ENCODE assay signal across 13 cellular contexts in genomic region chr17:81252336-81253329, GRCh38. TPM values are rescaled to one million over a fixed set of nuclear protein-coding genes. Genes with fewer than 3 reads are reported as not detected.
A peak's percentile ranks its signal among the peaks of the same experiment; 100 is the strongest.
DNase-seq lines count a peak whose midpoint lies in the region; ATAC-seq, FAIRE-seq and TF ChIP-seq lines count a peak whose summit lies in the region.
"Had no signal": no experiment of that assay in that cellular context is flagged by ENCODE, and none has a peak within 500 bp of the region (broad histone marks: within the 10 kb centered on the region; RNA-seq: fewer than 3 reads in every experiment).

No MANE protein-coding gene starts in this region.

- H3K27ac Mint-ChIP-seq in natural killer cell (peak overlapping the region; percentile 70 to 81), endodermal cell (peak overlapping the region; percentile 83)
- no peak overlapping the region for H3K27ac Mint-ChIP-seq in natural killer cell treated with Interleukin-12 subunit alpha and Interleukin-12 subunit beta and Interleukin-15 and Interleukin-18, amount 100 ng/mL, for 72 hours

- H3K36me3 Mint-ChIP-seq in natural killer cell (no peaks in the 10 kb centered on the region), endodermal cell (ENCODE audit: low read depth) (peaks cover 29% of the 10 kb centered on the region)
- no peaks in the 10 kb centered on the region for H3K36me3 Mint-ChIP-seq in natural killer cell treated with Interleukin-12 subunit alpha and Interleukin-12 subunit beta and Interleukin-15 and Interleukin-18, amount 100 ng/mL, for 72 hours

- H3K27ac ChIP-seq in endodermal cell (ENCODE audit: low read depth, low read length) = peak overlapping the region; percentile 84
- H3K27ac ChIP-seq: hepatocyte, KMS-11 had no signal

- H3K36me3 ChIP-seq in endodermal cell (ENCODE audit: control insufficient read depth, insufficient read depth, low read length) = peaks cover 2% of the 10 kb centered on the region

- no peaks in the 10 kb centered on the region for H3K9me3 Mint-ChIP-seq in natural killer cell
- H3K9me3 Mint-ChIP-seq in natural killer cell treated with Interleukin-12 subunit alpha and Interleukin-12 subunit beta and Interleukin-15 and Interleukin-18, amount 100 ng/mL, for 72 hours = no peaks in the 10 kb centered on the region
- no peaks in the 10 kb centered on the region for H3K9me3 Mint-ChIP-seq in endodermal cell
- H3K9me3 Mint-ChIP-seq: activated CD4-positive, alpha-beta memory T cell treated with anti-CD3 and anti-CD28 coated beads, Interleukin-2, amount 10 ng/mL, durations not matched to agents 7 days and 5 days had no signal

- no peaks in the 10 kb centered on the region for H3K9me3 ChIP-seq in endodermal cell (ENCODE audit: control insufficient read depth, low read length)

- FAIRE-seq in urothelium cell line (lab: Jason Lieb, UNC) = peak; percentile 5
- FAIRE-seq: endometrium had no signal

- TF ChIP-seq CTCF in natural killer cell (IDR thresholded peaks at IDR 0.05) (no peak), endodermal cell (conservative IDR thresholded peaks at IDR 0.05) (no peak)

- ATAC-seq in natural killer cell = no peak
- ATAC-seq in natural killer cell treated with Interleukin-12 subunit alpha and Interleukin-12 subunit beta and Interleukin-15 and Interleukin-18, amount 100 ng/mL, for 72 hours = no peak
- ATAC-seq in HG02981 (IDR thresholded peaks at IDR 0.05; ENCODE audit: unreplicated experiment) = no peak

- 84 to 86% methylated on average over 18 to 30 of the region's 30 CpGs for WGBS in endodermal cell (ENCODE audit: insufficient coverage in 1 of 2, insufficient read length in 1 of 2), 2 experiments

- no peak overlapping the region for H3K9ac ChIP-seq in endodermal cell (ENCODE audit: extremely low read depth, low read length, poor library complexity, severe bottlenecking)
- H3K9ac ChIP-seq: KMS-11 had no signal

- H3K4me3 Mint-ChIP-seq in natural killer cell (peak overlapping the region; percentile 66), endodermal cell (no peak overlapping the region)
- H3K4me3 Mint-ChIP-seq in natural killer cell treated with Interleukin-12 subunit alpha and Interleukin-12 subunit beta and Interleukin-15 and Interleukin-18, amount 100 ng/mL, for 72 hours = no peak overlapping the region

- intact Hi-C loops in natural killer cell (cut with micrococcal nuclease) = loop anchor here (1.0 kb wide), 2 partner anchors 232 to 349 kb away; no protein-coding TSS in a partner anchor

- no peaks in the 10 kb centered on the region for H3K27me3 ChIP-seq in endodermal cell (ENCODE audit: control insufficient read depth, insufficient read depth, low read length, poor library complexity, severe bottlenecking)
- H3K27me3 ChIP-seq: hepatocyte had no signal

- no peak for DNase-seq in natural killer cell
- no peak for DNase-seq in natural killer cell treated with Interleukin-12 subunit alpha and Interleukin-12 subunit beta and Interleukin-15 and Interleukin-18, amount 100 ng/mL, for 72 hours (ENCODE audit: low spot score)
- peak; percentile 82 for DNase-seq in NCI-H524 treated with DMSO at 0.1 percent for 48 hours (lab: John Stamatoyannopoulos, UW)
- no peak for DNase-seq in endodermal cell
- no peak for DNase-seq in urothelium cell line (ENCODE audit: low spot score)
- DNase-seq in NCI-H2029 treated with DMSO at 0.1 percent for 48 hours (lab: John Stamatoyannopoulos, UW) = no peak
- DNase-seq in activated gamma-delta T cell (lab: John Stamatoyannopoulos, UW) = no peak

- H3K4me1 ChIP-seq in endodermal cell (ENCODE audit: control insufficient read depth, insufficient read depth, low read length) = no peaks in the 10 kb centered on the region

- no peak overlapping the region for H3K4me3 ChIP-seq in endodermal cell (ENCODE audit: low read length)
- H3K4me3 ChIP-seq: hepatocyte, smooth muscle cell had no signal

- H3K4me1 Mint-ChIP-seq in natural killer cell (peaks cover 25 to 28% of the 10 kb centered on the region in 2 donors), endodermal cell (peaks cover 3% of the 10 kb centered on the region)
- H3K4me1 Mint-ChIP-seq in natural killer cell treated with Interleukin-12 subunit alpha and Interleukin-12 subunit beta and Interleukin-15 and Interleukin-18, amount 100 ng/mL, for 72 hours (ENCODE audit: low read depth in 2 of 2) = peaks cover 11 to 17% of the 10 kb centered on the region in 2 donors

- H3K27me3 Mint-ChIP-seq in natural killer cell (ENCODE audit: low read depth in 2 of 2) (no peaks in the 10 kb centered on the region), endodermal cell (ENCODE audit: insufficient read depth) (no peaks in the 10 kb centered on the region)
- H3K27me3 Mint-ChIP-seq in natural killer cell treated with Interleukin-12 subunit alpha and Interleukin-12 subunit beta and Interleukin-15 and Interleukin-18, amount 100 ng/mL, for 72 hours = no peaks in the 10 kb centered on the region
- H3K27me3 Mint-ChIP-seq: activated CD4-positive, alpha-beta memory T cell treated with anti-CD3 and anti-CD28 coated beads, Interleukin-2, amount 10 ng/mL, durations not matched to agents 7 days and 5 days had no signal

RNA-seq across cellular contexts. Expression of gene NDUFAF8, which starts 13.5 kb away (rescaled TPM):
- total RNA-seq in natural killer cell (10 to 100 TPM; 28.6 to 36.4 (median 34.9) TPM), endodermal cell (10 to 100 TPM; 42.7 to 48.7 TPM)
- 100 to 1,000 TPM in 1 of 2 donors, 10 to 100 TPM in 1; 58.1 to 107 TPM for total RNA-seq in natural killer cell treated with Interleukin-12 subunit alpha and Interleukin-12 subunit beta and Interleukin-15 and Interleukin-18, amount 100 ng/mL, for 72 hours
- polyA plus RNA-seq in endodermal cell (2013, experiment 1 of 2) = 60.9 TPM
- 52.0 TPM for polyA plus RNA-seq in endodermal cell (2013, experiment 2 of 2)

RNA-seq across cellular contexts. Expression of gene TEPSIN, which starts 13.8 kb away (rescaled TPM):
- total RNA-seq in natural killer cell = 100 to 1,000 TPM in 2 of 3 donors, 10 to 100 TPM in 1; 89.8 to 137 (median 126) TPM
- 10 to 100 TPM; 47.9 to 61.7 TPM for total RNA-seq in natural killer cell treated with Interleukin-12 subunit alpha and Interleukin-12 subunit beta and Interleukin-15 and Interleukin-18, amount 100 ng/mL, for 72 hours
- 10 to 100 TPM; 30.0 to 45.0 TPM for total RNA-seq in endodermal cell
- 24.6 TPM for polyA plus RNA-seq in endodermal cell (2013, experiment 1 of 2)
- polyA plus RNA-seq in endodermal cell (2013, experiment 2 of 2) = 21.1 TPM

RNA-seq across cellular contexts. Expression of gene CEP131, which starts 29.9 kb away (rescaled TPM):
- total RNA-seq in natural killer cell = 10 to 100 TPM in 2 of 3 donors, 1 to 10 TPM in 1; 9.9 to 11.4 (median 10.0) TPM
- total RNA-seq in natural killer cell treated with Interleukin-12 subunit alpha and Interleukin-12 subunit beta and Interleukin-15 and Interleukin-18, amount 100 ng/mL, for 72 hours = 10 to 100 TPM in 1 of 2 donors, 1 to 10 TPM in 1; 7.8 to 14.5 TPM
- total RNA-seq in endodermal cell = 10 to 100 TPM; 23.2 to 28.0 TPM
- 30.3 TPM for polyA plus RNA-seq in endodermal cell (2013, experiment 1 of 2)
- 24.0 TPM for polyA plus RNA-seq in endodermal cell (2013, experiment 2 of 2)

RNA-seq across cellular contexts. Expression of gene SLC38A10, which starts 42.5 kb away (rescaled TPM):
- total RNA-seq in natural killer cell (100 to 1,000 TPM in 1 of 3 donors, 10 to 100 TPM in 2; 72.2 to 104 (median 90.5) TPM), endodermal cell (10 to 100 TPM; 60.2 to 90.3 TPM)
- 100 to 1,000 TPM in 1 of 2 donors, 10 to 100 TPM in 1; 92.4 to 136 TPM for total RNA-seq in natural killer cell treated with Interleukin-12 subunit alpha and Interleukin-12 subunit beta and Interleukin-15 and Interleukin-18, amount 100 ng/mL, for 72 hours
- 30.6 TPM for polyA plus RNA-seq in endodermal cell (2013, experiment 1 of 2)
- polyA plus RNA-seq in endodermal cell (2013, experiment 2 of 2) = 33.5 TPM

Comparison
In these comparisons a context has a peak if more than half of its experiments do, and no peak if none do; other contexts are left out.
1. H3K27ac Mint-ChIP-seq: peak in natural killer cell (2 of 2) and endodermal cell (single experiment); none in natural killer cell treated with Interleukin-12 subunit alpha and Interleukin-12 subunit beta and Interleukin-15 and Interleukin-18, amount 100 ng/mL, for 72 hours (0 of 2).